Comparison of ENCODE assay signal across 8 cellular contexts in the genomic region with DNA sequence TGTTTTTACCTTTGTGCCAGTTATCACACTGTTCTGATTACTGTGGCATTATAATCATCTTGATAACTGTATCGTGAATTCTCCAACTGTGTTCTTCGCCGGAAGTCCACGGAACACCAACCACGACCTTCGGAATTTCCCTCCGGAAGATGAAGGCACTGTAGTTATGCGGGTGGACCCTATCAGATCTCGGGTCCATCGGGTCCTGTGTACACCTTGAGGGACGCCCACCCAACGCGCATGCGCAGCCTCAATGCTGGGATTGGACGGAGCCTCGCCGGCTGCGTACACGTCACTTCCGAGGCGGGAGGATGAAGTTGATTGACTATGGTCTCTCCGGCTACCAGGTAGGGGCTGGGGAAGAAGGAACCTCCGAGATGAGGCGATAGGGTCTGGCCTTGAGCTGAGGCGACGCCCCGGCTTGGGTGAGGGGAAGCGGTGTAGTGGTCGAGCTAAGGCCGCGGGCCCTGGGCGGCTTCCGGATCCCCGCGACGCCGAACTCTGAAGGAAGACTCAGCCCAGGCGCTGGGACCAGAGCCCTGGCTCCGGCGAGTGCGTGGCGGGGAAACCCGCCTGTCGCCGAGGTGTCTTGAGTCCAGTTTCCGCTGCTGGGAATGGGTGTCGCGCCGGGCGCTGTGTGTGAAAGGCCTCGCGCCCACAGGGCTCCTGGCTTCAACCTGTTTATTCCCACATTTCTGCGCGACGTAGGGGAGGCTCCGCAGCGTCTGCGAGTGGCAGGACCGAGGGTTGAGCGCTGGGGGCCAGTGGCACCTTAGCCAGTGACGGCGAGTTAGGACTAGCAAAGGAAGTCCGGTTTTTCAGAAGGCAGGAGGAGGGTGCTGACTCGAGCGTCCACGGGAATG. TPM values are rescaled to one million over a fixed set of nuclear protein-coding genes. Genes with fewer than 3 reads are reported as not detected.
DNase-seq lines count a peak whose midpoint lies in the region; ATAC-seq and TF ChIP-seq lines count a peak whose summit lies in the region.

A gene with protein sequence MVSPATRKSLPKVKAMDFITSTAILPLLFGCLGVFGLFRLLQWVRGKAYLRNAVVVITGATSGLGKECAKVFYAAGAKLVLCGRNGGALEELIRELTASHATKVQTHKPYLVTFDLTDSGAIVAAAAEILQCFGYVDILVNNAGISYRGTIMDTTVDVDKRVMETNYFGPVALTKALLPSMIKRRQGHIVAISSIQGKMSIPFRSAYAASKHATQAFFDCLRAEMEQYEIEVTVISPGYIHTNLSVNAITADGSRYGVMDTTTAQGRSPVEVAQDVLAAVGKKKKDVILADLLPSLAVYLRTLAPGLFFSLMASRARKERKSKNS (plus strand): TSS at position 320 of the 863 bp plus-strand sequence. CDS start 8 bp downstream, at position 328.

- peak within 1 kb of the TSS; percentile 75 to 94 (median 87) for H3K27ac ChIP-seq in BLaER1 treated with 17β-estradiol and CSF1 and Interleukin-3, amounts not matched to agents 10 nM and 100 nM
- peak within 1 kb of the TSS; percentile 92 to 95 for H3K27ac ChIP-seq in left lung

- peak within 1 kb of the TSS; percentile 85 for H3K4me3 Mint-ChIP-seq in dendritic cell treated with granulocyte-macrophage colony-stimulating factor and Interleukin-4, amounts not matched to agents 40 ng/mL and 50 ng/mL, for 4 days

- intact Hi-C loops in dendritic cell treated with granulocyte-macrophage colony-stimulating factor and Interleukin-4, amounts not matched to agents 40 ng/mL and 50 ng/mL, for 4 days (cut with micrococcal nuclease) = loop anchor here (2.0 to 5.0 kb wide), 3 partner anchors 85 to 158 kb away; a partner anchor contains a TSS
- intact Hi-C loops in left lung (cut with DNase I) = no loop called here

- peaks cover 11% of the 10 kb centered on the region for H3K36me3 Mint-ChIP-seq in dendritic cell treated with granulocyte-macrophage colony-stimulating factor and Interleukin-4, amounts not matched to agents 40 ng/mL and 50 ng/mL, for 4 days (ENCODE audit: low read depth)

- H3K4me1 ChIP-seq in BLaER1 treated with 17β-estradiol and CSF1 and Interleukin-3, amounts not matched to agents 10 nM and 100 nM = peaks cover 31 to 48% (median 39%) of the 10 kb centered on the region in 10 experiments
- H3K4me1 ChIP-seq in left lung = peaks cover 9 to 59% of the 10 kb centered on the region in 2 donors

- peaks cover 48% of the 10 kb centered on the region for H3K4me1 Mint-ChIP-seq in dendritic cell treated with granulocyte-macrophage colony-stimulating factor and Interleukin-4, amounts not matched to agents 40 ng/mL and 50 ng/mL, for 4 days (ENCODE audit: low read depth)

- H4K20me1 ChIP-seq in BLaER1 treated with 17β-estradiol and CSF1 and Interleukin-3, amounts not matched to agents 10 nM and 100 nM = peaks cover 0 to 9% (median 0%) of the 10 kb centered on the region in 11 experiments; a peak in 4 of 22 replicates

- H3K27me3 Mint-ChIP-seq in dendritic cell treated with granulocyte-macrophage colony-stimulating factor and Interleukin-4, amounts not matched to agents 40 ng/mL and 50 ng/mL, for 4 days = no peaks in the 10 kb centered on the region

- H3K9ac ChIP-seq in BLaER1 treated with 17β-estradiol and CSF1 and Interleukin-3, amounts not matched to agents 10 nM and 100 nM = peak within 1 kb of the TSS; percentile 83 to 93 (median 86)

- DNase-seq in NCI-H69 (lab: John Stamatoyannopoulos, UW) (peak; percentile 94), left lung (peak; percentile 96)
- peak; percentile 97 for DNase-seq in activated CD4-positive, alpha-beta T cell treated with anti-CD3 and anti-CD28 coated beads, Interleukin-2, amount 50 U/mL, for 24 hours (ENCODE audit: low read depth in 1 of 2, low spot score in 1 of 2)
- DNase-seq in stimulated activated CD4-positive, alpha-beta T cell treated with anti-CD3 and anti-CD28 coated beads, Interleukin-2, amount 100 ng/mL, for 48 hours = peak; percentile 94 to 95

- peak within 1 kb of the TSS; percentile 77 to 97 (median 93) for H3K4me2 ChIP-seq in BLaER1 treated with 17β-estradiol and CSF1 and Interleukin-3, amounts not matched to agents 10 nM and 100 nM

- H3K27me3 ChIP-seq in BLaER1 treated with 17β-estradiol and CSF1 and Interleukin-3, amounts not matched to agents 10 nM and 100 nM = no peaks in the 10 kb centered on the region
- H3K27me3 ChIP-seq in left lung = no peaks in the 10 kb centered on the region

- peak within 1 kb of the TSS; percentile 98 for H3K27ac Mint-ChIP-seq in dendritic cell treated with granulocyte-macrophage colony-stimulating factor and Interleukin-4, amounts not matched to agents 40 ng/mL and 50 ng/mL, for 4 days

- H3K9me3 Mint-ChIP-seq in dendritic cell treated with granulocyte-macrophage colony-stimulating factor and Interleukin-4, amounts not matched to agents 40 ng/mL and 50 ng/mL, for 4 days = no peaks in the 10 kb centered on the region

- ATAC-seq in GM19328 (IDR thresholded peaks at IDR 0.05; ENCODE audit: unreplicated experiment) (peak; percentile 95), HG03520 (IDR thresholded peaks at IDR 0.05; ENCODE audit: unreplicated experiment) (peak; percentile 92), left lung (peak; percentile 96)

- no peak for TF ChIP-seq CTCF in left lung (IDR thresholded peaks at IDR 0.05)

- no peaks in the 10 kb centered on the region for H3K9me3 ChIP-seq in BLaER1 treated with 17β-estradiol and CSF1 and Interleukin-3, amounts not matched to agents 10 nM and 100 nM (replicated peaks in 1 of 11)
- H3K9me3 ChIP-seq in left lung = no peaks in the 10 kb centered on the region

- no peaks in the 10 kb centered on the region for H3K36me3 ChIP-seq in BLaER1 treated with 17β-estradiol and CSF1 and Interleukin-3, amounts not matched to agents 10 nM and 100 nM
- H3K36me3 ChIP-seq in left lung = no peaks in the 10 kb centered on the region

- H3K4me3 ChIP-seq in BLaER1 treated with 17β-estradiol and CSF1 and Interleukin-3, amounts not matched to agents 10 nM and 100 nM = peak within 1 kb of the TSS; percentile 72 to 97 (median 86)
- H3K4me3 ChIP-seq in left lung = peak within 1 kb of the TSS; percentile 69 to 90

RNA-seq across cellular contexts. Expression of the gene that starts here (rescaled TPM):
- total RNA-seq in left lung = 10 to 100 TPM; 25.8 to 29.1 TPM

Comparison
In these comparisons a context has a peak if more than half of its experiments do, and no peak if none do; other contexts are left out.
1. Peak in every context shown above with its lines: DNase-seq, ATAC-seq, H3K4me3 ChIP-seq and H3K27ac ChIP-seq.